In the genomic region with DNA sequence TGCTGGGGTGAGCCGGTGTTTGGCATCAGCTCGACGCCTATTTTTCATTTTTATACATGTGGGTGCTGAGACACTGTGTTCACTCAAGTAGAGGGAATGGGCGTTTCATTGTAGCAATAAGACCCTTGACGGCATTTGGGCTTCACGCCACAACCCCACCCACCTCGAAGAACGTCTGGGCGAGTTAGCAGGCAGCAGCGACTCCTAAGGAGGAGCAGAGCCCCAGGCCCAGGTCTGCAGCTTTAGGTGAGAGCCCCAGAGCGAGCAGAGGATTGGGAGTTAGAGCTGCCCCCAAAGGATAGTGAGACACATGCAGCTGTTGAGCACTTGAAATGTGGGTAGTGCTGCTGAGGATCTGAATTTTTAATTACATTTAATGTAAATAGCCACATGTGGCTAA, we compare ENCODE assay signal across 21 cellular contexts. TPM values are rescaled to one million over a fixed set of nuclear protein-coding genes. Genes with fewer than 3 reads are reported as not detected.
DNase-seq lines count a peak whose midpoint lies in the region; ATAC-seq and TF ChIP-seq lines count a peak whose summit lies in the region.
"Had no signal": no experiment of that assay in that cellular context is flagged by ENCODE, and none has a peak within 500 bp of the region (broad histone marks: within the 10 kb centered on the region; RNA-seq: fewer than 3 reads in every experiment).

No MANE protein-coding gene starts in this region.

- TF ChIP-seq CTCF in progenitor cell of endocrine pancreas (IDR thresholded peaks at IDR 0.05; ENCODE audit: unreplicated experiment), result no peak

- peak overlapping the region in 1 of 2 donors; percentile 43 for H3K27ac Mint-ChIP-seq in T-cell
- H3K27ac Mint-ChIP-seq in progenitor cell of endocrine pancreas, result peak overlapping the region; percentile 33
- H3K27ac Mint-ChIP-seq: activated naive CD4-positive, alpha-beta T cell treated with anti-CD3 and anti-CD28 coated beads for 36 hours; memory B cell had no signal

- DNase-seq in NCI-H748 (lab: John Stamatoyannopoulos, UW; ENCODE audit: unreplicated experiment) (peak; percentile 12), NCI-H748 treated with DMSO at 0.1 percent for 48 hours (lab: John Stamatoyannopoulos, UW) (no peak), T-cell (no peak), left kidney (ENCODE audit: low read depth, low spot score) (peak; percentile 17), progenitor cell of endocrine pancreas (ENCODE audit: low spot score, unreplicated experiment) (no peak), AG08395 (ENCODE audit: low spot score) (no peak)
- DNase-seq: activated CD4-positive, alpha-beta T cell treated with anti-CD3 and anti-CD28 coated beads, Interleukin-2, amount 50 U/mL, for 1 hour; activated naive CD4-positive, alpha-beta T cell treated with anti-CD3 and anti-CD28 coated beads for 36 hours; body of pancreas; cortex of kidney; DMS153; foreskin fibroblast; HCEC 1CT; hippocampal formation; Karpas-422; kidney glomerular epithelial cell; NCI-H1092; testis had no signal

- H3K4me1 Mint-ChIP-seq in T-cell, result peaks cover 21 to 24% (median 21%) of the 10 kb centered on the region in 3 donors
- H3K4me1 Mint-ChIP-seq in progenitor cell of endocrine pancreas (ENCODE audit: low read depth), result peaks cover 8% of the 10 kb centered on the region

- H3K4me3 Mint-ChIP-seq in T-cell (peak overlapping the region; percentile 6 to 91 (median 28)), progenitor cell of endocrine pancreas (ENCODE audit: low read depth) (peak overlapping the region; percentile 45)

- POLR2A ChIA-PET in T-cell (lab: Charles Lee), result no interaction called here

- H3K9me3 Mint-ChIP-seq in T-cell, result no peaks in the 10 kb centered on the region
- peaks cover 11% of the 10 kb centered on the region for H3K9me3 Mint-ChIP-seq in progenitor cell of endocrine pancreas (ENCODE audit: low read depth)
- H3K9me3 Mint-ChIP-seq: activated naive CD4-positive, alpha-beta T cell treated with anti-CD3 and anti-CD28 coated beads for 36 hours; memory B cell had no signal

- ATAC-seq in T-cell (replicated peaks in 1 of 4), result no peak
- ATAC-seq in GM19035 (IDR thresholded peaks at IDR 0.05; ENCODE audit: unreplicated experiment), result no peak
- ATAC-seq in GM18861 (IDR thresholded peaks at IDR 0.05; ENCODE audit: unreplicated experiment), result no peak
- ATAC-seq: body of pancreas had no signal

- H3K36me3 Mint-ChIP-seq in T-cell (peaks cover 12% of the 10 kb centered on the region), progenitor cell of endocrine pancreas (ENCODE audit: insufficient read depth) (peaks cover 17% of the 10 kb centered on the region)

- H3K27me3 Mint-ChIP-seq in T-cell (no peaks in the 10 kb centered on the region), progenitor cell of endocrine pancreas (peaks cover 19% of the 10 kb centered on the region)
- H3K27me3 Mint-ChIP-seq: memory B cell had no signal

- CTCF ChIA-PET in T-cell (lab: Charles Lee), result no interaction called here

RNA-seq across cellular contexts. Expression of a gene that starts 1.6 kb away (rescaled TPM):
- 10 to 100 TPM; 26.9 to 61.7 (median 54.9) TPM for total RNA-seq in T-cell
- 62.0 and 63.1 TPM in 2 replicates for total RNA-seq in progenitor cell of endocrine pancreas

RNA-seq across cellular contexts. Expression of a gene that starts 36.3 kb away (rescaled TPM):
- total RNA-seq in T-cell, result not detected
- not detected in 2 replicates for total RNA-seq in progenitor cell of endocrine pancreas
- total RNA-seq: activated naive CD4-positive, alpha-beta T cell treated with anti-CD3 and anti-CD28 coated beads for 36 hours had no signal

Comparison
In these comparisons a context has a peak if more than half of its experiments do, and no peak if none do; other contexts are left out.
1. DNase-seq: peak in NCI-H748 (single experiment) and left kidney (single experiment); none in NCI-H748 treated with DMSO at 0.1 percent for 48 hours (single experiment), T-cell (0 of 34), progenitor cell of endocrine pancreas (single experiment) and AG08395 (single experiment).